In the genomic region with DNA sequence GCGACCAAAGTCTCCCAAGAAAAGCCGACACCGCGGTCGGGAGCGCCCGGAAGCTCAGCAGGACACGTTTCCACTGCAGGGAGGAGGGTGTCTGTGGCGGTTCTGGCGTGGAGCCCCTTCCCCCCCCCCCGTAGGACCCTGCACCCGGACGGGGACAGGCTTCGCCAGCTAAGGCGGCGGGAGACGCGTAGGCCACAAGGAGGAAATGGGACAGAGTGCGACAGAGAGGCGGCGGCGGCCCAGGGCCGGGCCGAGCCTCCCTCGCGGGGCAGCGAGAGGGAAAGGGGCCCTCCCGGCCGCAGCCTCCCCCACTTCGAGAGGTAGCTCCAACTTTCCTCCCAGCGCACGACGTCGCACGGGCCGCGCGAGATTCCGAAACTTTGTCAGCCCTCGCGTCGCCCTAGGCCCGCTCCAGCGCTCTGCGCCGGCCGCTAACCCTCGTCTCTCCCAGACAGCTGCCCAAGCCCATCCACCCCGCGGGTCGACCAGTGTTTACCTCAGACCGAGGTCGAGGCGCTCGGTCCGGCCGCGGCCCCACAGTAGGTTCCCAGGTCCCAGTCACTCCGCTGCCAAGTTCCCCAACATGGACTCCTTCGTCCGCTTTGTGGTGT, we compare ENCODE assay signal across 1 cellular context.
TF ChIP-seq lines count a peak whose summit lies in the region.

No MANE protein-coding gene starts in this region.

TF ChIP-seq in HepG2, 621 proteins besides CTCF, POLR2A, EP300 and RAD21 (continued from another document and continues in another):
- TF ChIP-seq, protein P1, sequence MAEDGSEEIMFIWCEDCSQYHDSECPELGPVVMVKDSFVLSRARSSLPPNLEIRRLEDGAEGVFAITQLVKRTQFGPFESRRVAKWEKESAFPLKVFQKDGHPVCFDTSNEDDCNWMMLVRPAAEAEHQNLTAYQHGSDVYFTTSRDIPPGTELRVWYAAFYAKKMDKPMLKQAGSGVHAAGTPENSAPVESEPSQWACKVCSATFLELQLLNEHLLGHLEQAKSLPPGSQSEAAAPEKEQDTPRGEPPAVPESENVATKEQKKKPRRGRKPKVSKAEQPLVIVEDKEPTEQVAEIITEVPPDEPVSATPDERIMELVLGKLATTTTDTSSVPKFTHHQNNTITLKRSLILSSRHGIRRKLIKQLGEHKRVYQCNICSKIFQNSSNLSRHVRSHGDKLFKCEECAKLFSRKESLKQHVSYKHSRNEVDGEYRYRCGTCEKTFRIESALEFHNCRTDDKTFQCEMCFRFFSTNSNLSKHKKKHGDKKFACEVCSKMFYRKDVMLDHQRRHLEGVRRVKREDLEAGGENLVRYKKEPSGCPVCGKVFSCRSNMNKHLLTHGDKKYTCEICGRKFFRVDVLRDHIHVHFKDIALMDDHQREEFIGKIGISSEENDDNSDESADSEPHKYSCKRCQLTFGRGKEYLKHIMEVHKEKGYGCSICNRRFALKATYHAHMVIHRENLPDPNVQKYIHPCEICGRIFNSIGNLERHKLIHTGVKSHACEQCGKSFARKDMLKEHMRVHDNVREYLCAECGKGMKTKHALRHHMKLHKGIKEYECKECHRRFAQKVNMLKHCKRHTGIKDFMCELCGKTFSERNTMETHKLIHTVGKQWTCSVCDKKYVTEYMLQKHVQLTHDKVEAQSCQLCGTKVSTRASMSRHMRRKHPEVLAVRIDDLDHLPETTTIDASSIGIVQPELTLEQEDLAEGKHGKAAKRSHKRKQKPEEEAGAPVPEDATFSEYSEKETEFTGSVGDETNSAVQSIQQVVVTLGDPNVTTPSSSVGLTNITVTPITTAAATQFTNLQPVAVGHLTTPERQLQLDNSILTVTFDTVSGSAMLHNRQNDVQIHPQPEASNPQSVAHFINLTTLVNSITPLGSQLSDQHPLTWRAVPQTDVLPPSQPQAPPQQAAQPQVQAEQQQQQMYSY (CRISPR knock-in tag; IDR thresholded peaks at IDR 0.05), result peak; percentile 39; the same call in 1 of the 2 replicates
- TF ChIP-seq ZFP62 (CRISPR knock-in tag; IDR thresholded peaks at IDR 0.05) (no peak), NRL (CRISPR knock-in tag; IDR thresholded peaks at IDR 0.05; ENCODE audit: borderline replicate concordance) (peak; percentile 28), ZBTB8A (CRISPR knock-in tag; IDR thresholded peaks at IDR 0.05; ENCODE audit: borderline replicate concordance, low read depth) (no peak), REL (CRISPR knock-in tag; conservative IDR thresholded peaks at IDR 0.05) (no peak), KDM2A (CRISPR knock-in tag; IDR thresholded peaks at IDR 0.05; ENCODE audit: borderline replicate concordance, low read depth) (peak; percentile 8; the same call in 1 of the 2 replicates), ZSCAN29 (CRISPR knock-in tag; conservative IDR thresholded peaks at IDR 0.05) (0 out of 2 replicates have a peak, but pooled peaks have one; percentile 25), ZNF75D (CRISPR knock-in tag; IDR thresholded peaks at IDR 0.05; ENCODE audit: borderline replicate concordance) (no peak), ZMYM2 (CRISPR knock-in tag; IDR thresholded peaks at IDR 0.05) (peak; percentile 52; the same call in 1 of the 2 replicates), ZNF136 (CRISPR knock-in tag; IDR thresholded peaks at IDR 0.05; ENCODE audit: low read depth) (no peak), ZNF781 (CRISPR knock-in tag; IDR thresholded peaks at IDR 0.05; ENCODE audit: borderline replicate concordance, not compliant biosample characterization) (no peak), RFX5 (IDR thresholded peaks at IDR 0.05; ENCODE audit: low read depth, low read length) (no peak), HOXA9 (CRISPR knock-in tag; IDR thresholded peaks at IDR 0.05; ENCODE audit: borderline replicate concordance) (peak; percentile 47; the same call in 1 of the 2 replicates)
- TF ChIP-seq, protein P2, sequence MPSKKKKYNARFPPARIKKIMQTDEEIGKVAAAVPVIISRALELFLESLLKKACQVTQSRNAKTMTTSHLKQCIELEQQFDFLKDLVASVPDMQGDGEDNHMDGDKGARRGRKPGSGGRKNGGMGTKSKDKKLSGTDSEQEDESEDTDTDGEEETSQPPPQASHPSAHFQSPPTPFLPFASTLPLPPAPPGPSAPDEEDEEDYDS (CRISPR knock-in tag; IDR thresholded peaks at IDR 0.05), result no peak
- TF ChIP-seq, protein P3, sequence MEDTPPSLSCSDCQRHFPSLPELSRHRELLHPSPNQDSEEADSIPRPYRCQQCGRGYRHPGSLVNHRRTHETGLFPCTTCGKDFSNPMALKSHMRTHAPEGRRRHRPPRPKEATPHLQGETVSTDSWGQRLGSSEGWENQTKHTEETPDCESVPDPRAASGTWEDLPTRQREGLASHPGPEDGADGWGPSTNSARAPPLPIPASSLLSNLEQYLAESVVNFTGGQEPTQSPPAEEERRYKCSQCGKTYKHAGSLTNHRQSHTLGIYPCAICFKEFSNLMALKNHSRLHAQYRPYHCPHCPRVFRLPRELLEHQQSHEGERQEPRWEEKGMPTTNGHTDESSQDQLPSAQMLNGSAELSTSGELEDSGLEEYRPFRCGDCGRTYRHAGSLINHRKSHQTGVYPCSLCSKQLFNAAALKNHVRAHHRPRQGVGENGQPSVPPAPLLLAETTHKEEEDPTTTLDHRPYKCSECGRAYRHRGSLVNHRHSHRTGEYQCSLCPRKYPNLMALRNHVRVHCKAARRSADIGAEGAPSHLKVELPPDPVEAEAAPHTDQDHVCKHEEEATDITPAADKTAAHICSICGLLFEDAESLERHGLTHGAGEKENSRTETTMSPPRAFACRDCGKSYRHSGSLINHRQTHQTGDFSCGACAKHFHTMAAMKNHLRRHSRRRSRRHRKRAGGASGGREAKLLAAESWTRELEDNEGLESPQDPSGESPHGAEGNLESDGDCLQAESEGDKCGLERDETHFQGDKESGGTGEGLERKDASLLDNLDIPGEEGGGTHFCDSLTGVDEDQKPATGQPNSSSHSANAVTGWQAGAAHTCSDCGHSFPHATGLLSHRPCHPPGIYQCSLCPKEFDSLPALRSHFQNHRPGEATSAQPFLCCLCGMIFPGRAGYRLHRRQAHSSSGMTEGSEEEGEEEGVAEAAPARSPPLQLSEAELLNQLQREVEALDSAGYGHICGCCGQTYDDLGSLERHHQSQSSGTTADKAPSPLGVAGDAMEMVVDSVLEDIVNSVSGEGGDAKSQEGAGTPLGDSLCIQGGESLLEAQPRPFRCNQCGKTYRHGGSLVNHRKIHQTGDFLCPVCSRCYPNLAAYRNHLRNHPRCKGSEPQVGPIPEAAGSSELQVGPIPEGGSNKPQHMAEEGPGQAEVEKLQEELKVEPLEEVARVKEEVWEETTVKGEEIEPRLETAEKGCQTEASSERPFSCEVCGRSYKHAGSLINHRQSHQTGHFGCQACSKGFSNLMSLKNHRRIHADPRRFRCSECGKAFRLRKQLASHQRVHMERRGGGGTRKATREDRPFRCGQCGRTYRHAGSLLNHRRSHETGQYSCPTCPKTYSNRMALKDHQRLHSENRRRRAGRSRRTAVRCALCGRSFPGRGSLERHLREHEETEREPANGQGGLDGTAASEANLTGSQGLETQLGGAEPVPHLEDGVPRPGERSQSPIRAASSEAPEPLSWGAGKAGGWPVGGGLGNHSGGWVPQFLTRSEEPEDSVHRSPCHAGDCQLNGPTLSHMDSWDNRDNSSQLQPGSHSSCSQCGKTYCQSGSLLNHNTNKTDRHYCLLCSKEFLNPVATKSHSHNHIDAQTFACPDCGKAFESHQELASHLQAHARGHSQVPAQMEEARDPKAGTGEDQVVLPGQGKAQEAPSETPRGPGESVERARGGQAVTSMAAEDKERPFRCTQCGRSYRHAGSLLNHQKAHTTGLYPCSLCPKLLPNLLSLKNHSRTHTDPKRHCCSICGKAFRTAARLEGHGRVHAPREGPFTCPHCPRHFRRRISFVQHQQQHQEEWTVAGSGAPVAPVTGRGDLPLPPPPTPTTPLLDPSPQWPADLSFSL (CRISPR knock-in tag; IDR thresholded peaks at IDR 0.05), result no peak
- TF ChIP-seq, protein P4, sequence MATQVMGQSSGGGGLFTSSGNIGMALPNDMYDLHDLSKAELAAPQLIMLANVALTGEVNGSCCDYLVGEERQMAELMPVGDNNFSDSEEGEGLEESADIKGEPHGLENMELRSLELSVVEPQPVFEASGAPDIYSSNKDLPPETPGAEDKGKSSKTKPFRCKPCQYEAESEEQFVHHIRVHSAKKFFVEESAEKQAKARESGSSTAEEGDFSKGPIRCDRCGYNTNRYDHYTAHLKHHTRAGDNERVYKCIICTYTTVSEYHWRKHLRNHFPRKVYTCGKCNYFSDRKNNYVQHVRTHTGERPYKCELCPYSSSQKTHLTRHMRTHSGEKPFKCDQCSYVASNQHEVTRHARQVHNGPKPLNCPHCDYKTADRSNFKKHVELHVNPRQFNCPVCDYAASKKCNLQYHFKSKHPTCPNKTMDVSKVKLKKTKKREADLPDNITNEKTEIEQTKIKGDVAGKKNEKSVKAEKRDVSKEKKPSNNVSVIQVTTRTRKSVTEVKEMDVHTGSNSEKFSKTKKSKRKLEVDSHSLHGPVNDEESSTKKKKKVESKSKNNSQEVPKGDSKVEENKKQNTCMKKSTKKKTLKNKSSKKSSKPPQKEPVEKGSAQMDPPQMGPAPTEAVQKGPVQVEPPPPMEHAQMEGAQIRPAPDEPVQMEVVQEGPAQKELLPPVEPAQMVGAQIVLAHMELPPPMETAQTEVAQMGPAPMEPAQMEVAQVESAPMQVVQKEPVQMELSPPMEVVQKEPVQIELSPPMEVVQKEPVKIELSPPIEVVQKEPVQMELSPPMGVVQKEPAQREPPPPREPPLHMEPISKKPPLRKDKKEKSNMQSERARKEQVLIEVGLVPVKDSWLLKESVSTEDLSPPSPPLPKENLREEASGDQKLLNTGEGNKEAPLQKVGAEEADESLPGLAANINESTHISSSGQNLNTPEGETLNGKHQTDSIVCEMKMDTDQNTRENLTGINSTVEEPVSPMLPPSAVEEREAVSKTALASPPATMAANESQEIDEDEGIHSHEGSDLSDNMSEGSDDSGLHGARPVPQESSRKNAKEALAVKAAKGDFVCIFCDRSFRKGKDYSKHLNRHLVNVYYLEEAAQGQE (IDR thresholded peaks at IDR 0.05; ENCODE audit: borderline replicate concordance in 1 of 2, low read depth in 1 of 2, low read length in 2 of 2), result no peak
- TF ChIP-seq, protein P5, sequence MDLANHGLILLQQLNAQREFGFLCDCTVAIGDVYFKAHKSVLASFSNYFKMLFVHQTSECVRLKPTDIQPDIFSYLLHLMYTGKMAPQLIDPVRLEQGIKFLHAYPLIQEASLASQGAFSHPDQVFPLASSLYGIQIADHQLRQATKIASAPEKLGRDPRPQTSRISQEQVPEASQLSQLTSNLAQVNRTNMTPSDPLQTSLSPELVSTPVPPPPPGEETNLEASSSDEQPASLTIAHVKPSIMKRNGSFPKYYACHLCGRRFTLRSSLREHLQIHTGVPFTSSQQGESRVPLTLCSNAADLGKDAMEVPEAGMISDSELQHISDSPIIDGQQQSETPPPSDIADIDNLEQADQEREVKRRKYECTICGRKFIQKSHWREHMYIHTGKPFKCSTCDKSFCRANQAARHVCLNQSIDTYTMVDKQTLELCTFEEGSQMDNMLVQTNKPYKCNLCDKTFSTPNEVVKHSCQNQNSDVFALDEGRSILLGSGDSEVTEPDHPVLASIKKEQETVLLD (CRISPR knock-in tag; IDR thresholded peaks at IDR 0.05; ENCODE audit: low read depth), result no peak
- TF ChIP-seq, protein P6, sequence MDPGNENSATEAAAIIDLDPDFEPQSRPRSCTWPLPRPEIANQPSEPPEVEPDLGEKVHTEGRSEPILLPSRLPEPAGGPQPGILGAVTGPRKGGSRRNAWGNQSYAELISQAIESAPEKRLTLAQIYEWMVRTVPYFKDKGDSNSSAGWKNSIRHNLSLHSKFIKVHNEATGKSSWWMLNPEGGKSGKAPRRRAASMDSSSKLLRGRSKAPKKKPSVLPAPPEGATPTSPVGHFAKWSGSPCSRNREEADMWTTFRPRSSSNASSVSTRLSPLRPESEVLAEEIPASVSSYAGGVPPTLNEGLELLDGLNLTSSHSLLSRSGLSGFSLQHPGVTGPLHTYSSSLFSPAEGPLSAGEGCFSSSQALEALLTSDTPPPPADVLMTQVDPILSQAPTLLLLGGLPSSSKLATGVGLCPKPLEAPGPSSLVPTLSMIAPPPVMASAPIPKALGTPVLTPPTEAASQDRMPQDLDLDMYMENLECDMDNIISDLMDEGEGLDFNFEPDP (CRISPR knock-in tag; conservative IDR thresholded peaks at IDR 0.05), result peak; percentile 92; the same call in 1 of the 2 replicates
- TF ChIP-seq, protein P7, sequence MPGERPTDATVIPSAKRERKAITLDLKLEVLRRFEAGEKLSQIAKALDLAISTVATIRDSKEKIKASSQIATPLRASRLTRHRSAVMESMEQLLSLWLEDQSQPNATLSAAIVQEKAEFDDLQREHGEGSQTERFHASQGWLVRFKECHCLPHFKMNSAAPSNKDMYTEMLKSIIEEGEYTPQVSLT (CRISPR knock-in tag; IDR thresholded peaks at IDR 0.05; ENCODE audit: borderline replicate concordance, low read depth), result 0 out of 2 replicates have a peak, but pooled peaks have one; percentile 14
- TF ChIP-seq, protein P8, sequence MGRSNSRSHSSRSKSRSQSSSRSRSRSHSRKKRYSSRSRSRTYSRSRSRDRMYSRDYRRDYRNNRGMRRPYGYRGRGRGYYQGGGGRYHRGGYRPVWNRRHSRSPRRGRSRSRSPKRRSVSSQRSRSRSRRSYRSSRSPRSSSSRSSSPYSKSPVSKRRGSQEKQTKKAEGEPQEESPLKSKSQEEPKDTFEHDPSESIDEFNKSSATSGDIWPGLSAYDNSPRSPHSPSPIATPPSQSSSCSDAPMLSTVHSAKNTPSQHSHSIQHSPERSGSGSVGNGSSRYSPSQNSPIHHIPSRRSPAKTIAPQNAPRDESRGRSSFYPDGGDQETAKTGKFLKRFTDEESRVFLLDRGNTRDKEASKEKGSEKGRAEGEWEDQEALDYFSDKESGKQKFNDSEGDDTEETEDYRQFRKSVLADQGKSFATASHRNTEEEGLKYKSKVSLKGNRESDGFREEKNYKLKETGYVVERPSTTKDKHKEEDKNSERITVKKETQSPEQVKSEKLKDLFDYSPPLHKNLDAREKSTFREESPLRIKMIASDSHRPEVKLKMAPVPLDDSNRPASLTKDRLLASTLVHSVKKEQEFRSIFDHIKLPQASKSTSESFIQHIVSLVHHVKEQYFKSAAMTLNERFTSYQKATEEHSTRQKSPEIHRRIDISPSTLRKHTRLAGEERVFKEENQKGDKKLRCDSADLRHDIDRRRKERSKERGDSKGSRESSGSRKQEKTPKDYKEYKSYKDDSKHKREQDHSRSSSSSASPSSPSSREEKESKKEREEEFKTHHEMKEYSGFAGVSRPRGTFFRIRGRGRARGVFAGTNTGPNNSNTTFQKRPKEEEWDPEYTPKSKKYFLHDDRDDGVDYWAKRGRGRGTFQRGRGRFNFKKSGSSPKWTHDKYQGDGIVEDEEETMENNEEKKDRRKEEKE (IDR thresholded peaks at IDR 0.05), result no peak
- TF ChIP-seq, protein P9, sequence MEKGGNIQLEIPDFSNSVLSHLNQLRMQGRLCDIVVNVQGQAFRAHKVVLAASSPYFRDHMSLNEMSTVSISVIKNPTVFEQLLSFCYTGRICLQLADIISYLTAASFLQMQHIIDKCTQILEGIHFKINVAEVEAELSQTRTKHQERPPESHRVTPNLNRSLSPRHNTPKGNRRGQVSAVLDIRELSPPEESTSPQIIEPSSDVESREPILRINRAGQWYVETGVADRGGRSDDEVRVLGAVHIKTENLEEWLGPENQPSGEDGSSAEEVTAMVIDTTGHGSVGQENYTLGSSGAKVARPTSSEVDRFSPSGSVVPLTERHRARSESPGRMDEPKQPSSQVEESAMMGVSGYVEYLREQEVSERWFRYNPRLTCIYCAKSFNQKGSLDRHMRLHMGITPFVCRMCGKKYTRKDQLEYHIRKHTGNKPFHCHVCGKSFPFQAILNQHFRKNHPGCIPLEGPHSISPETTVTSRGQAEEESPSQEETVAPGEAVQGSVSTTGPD (CRISPR knock-in tag; IDR thresholded peaks at IDR 0.05), result no peak
